Comparison of ENCODE assay signal across 16 cellular contexts in the genomic region with DNA sequence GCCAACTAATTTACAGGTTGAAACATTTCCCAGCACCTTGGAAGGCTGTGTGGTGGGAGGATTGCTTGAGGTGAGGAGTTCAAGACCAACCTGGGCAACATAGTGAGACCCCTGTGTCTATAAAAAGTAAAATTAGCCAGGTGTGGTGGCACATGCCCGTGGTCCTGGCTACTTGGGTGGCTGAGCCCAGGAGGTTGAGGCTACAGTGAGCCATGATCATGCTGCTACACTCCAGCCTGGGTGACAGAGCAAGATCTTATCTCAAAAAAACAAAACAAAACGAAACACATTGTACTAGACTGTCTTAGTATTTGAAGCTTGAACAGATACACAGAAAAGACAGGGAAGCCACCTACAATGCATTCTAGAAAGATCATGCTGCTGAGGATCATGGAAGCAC. TPM values are rescaled to one million over a fixed set of nuclear protein-coding genes. Genes with fewer than 3 reads are reported as not detected.
DNase-seq lines count a peak whose midpoint lies in the region; ATAC-seq and TF ChIP-seq lines count a peak whose summit lies in the region.
"Had no signal": no experiment of that assay in that cellular context is flagged by ENCODE, and none has a peak within 500 bp of the region (broad histone marks: within the 10 kb centered on the region; RNA-seq: fewer than 3 reads in every experiment).

No MANE protein-coding gene starts in this region.

- H3K27ac ChIP-seq in KMS-11: no peak overlapping the region
- no peak overlapping the region for H3K27ac ChIP-seq in parathyroid adenoma
- no peak overlapping the region for H3K27ac ChIP-seq in spleen
- H3K27ac ChIP-seq: ascending aorta, prostate gland, VCaP had no signal

- H3K36me3 ChIP-seq in KMS-11 (ENCODE audit: insufficient read depth) (no peaks in the 10 kb centered on the region), parathyroid adenoma (ENCODE audit: control insufficient read depth, insufficient read depth, low read length) (no peaks in the 10 kb centered on the region), spleen (no peaks in the 10 kb centered on the region)
- H3K36me3 ChIP-seq: ascending aorta, prostate gland had no signal

- no peaks in the 10 kb centered on the region for H3K27me3 Mint-ChIP-seq in activated naive CD4-positive, alpha-beta T cell treated with anti-CD3 and anti-CD28 coated beads, Interleukin-2, amount 10 ng/mL, durations not matched to agents 7 days and 5 days
- H3K27me3 Mint-ChIP-seq in brain: peaks cover 20% of the 10 kb centered on the region
- H3K27me3 Mint-ChIP-seq: type B pancreatic cell had no signal

- no peak for ATAC-seq in activated naive CD4-positive, alpha-beta T cell treated with anti-CD3 and anti-CD28 coated beads, Interleukin-2, amount 50 U/mL, for 72 hours

- H3K4me1 Mint-ChIP-seq in activated naive CD4-positive, alpha-beta T cell treated with anti-CD3 and anti-CD28 coated beads, Interleukin-2, amount 10 ng/mL, durations not matched to agents 7 days and 5 days: peaks cover 38% of the 10 kb centered on the region
- H3K4me1 Mint-ChIP-seq in brain: peaks cover 49% of the 10 kb centered on the region

- H3K27me3 ChIP-seq in KMS-11 (ENCODE audit: insufficient read depth, low read depth) (no peaks in the 10 kb centered on the region), parathyroid adenoma (ENCODE audit: control insufficient read depth, insufficient read depth, low read length) (no peaks in the 10 kb centered on the region), spleen (replicated peaks in 1 of 7) (no peaks in the 10 kb centered on the region)
- H3K27me3 ChIP-seq: ascending aorta had no signal

- no peak for TF ChIP-seq POLR2A in spleen (IDR thresholded peaks at IDR 0.05)

- peaks cover 7% of the 10 kb centered on the region for H3K36me3 Mint-ChIP-seq in activated naive CD4-positive, alpha-beta T cell treated with anti-CD3 and anti-CD28 coated beads, Interleukin-2, amount 10 ng/mL, durations not matched to agents 7 days and 5 days
- H3K36me3 Mint-ChIP-seq in activated naive CD4-positive, alpha-beta T cell treated with anti-CD3 and anti-CD28 coated beads, Interleukin-2, amount 50 U/mL, for 72 hours: peaks cover 6 to 18% of the 10 kb centered on the region in 2 donors
- H3K36me3 Mint-ChIP-seq in brain: peaks cover 46% of the 10 kb centered on the region

- H3K4me3 Mint-ChIP-seq in activated naive CD4-positive, alpha-beta T cell treated with anti-CD3 and anti-CD28 coated beads, Interleukin-2, amount 10 ng/mL, durations not matched to agents 7 days and 5 days: no peak overlapping the region
- H3K4me3 Mint-ChIP-seq in brain: peak overlapping the region in 4 of 5 experiments; percentile 49 to 100 (median 98)

- CTCF ChIA-PET in activated naive CD4-positive, alpha-beta T cell treated with anti-CD3 and anti-CD28 coated beads, Interleukin-2, amount 10 ng/mL, durations not matched to agents 7 days and 5 days (lab: Charles Lee): interaction anchor here (0.8 to 1.0 kb wide), 2 partner anchors 10 to 280 kb away, joined by 4 to 5 read pairs; no protein-coding TSS in a partner anchor

- no peak for TF ChIP-seq CTCF in KMS-11 (conservative IDR thresholded peaks at IDR 0.05; ENCODE audit: low read depth, low read length)
- no peak for TF ChIP-seq CTCF in brain (conservative IDR thresholded peaks at IDR 0.05)
- TF ChIP-seq CTCF in parathyroid adenoma (IDR thresholded peaks at IDR 0.05): no peak
- TF ChIP-seq CTCF in spleen (IDR thresholded peaks at IDR 0.05 in 8 of 11, conservative IDR thresholded peaks at IDR 0.05 in 3 of 11): no peak

- peak overlapping the region; percentile 87; the same call in 1 of the 2 replicates for H3K4me2 ChIP-seq in KMS-11
- peak overlapping the region; percentile 2 for H3K4me2 ChIP-seq in parathyroid adenoma (ENCODE audit: low read length)

- H3K4me1 ChIP-seq in KMS-11 (ENCODE audit: low read depth, poor library complexity, severe bottlenecking) (peaks cover 13% of the 10 kb centered on the region), parathyroid adenoma (no peaks in the 10 kb centered on the region), spleen (peaks cover 11 to 47% (median 39%) of the 10 kb centered on the region in 6 donors)
- H3K4me1 ChIP-seq: prostate gland had no signal

- H3K9ac ChIP-seq in KMS-11 (no peak overlapping the region), parathyroid adenoma (no peak overlapping the region)

- H3K79me2 ChIP-seq in KMS-11 (ENCODE audit: insufficient read depth, low read depth) (no peaks in the 10 kb centered on the region), parathyroid adenoma (no peaks in the 10 kb centered on the region)

- DNase-seq in activated naive CD4-positive, alpha-beta T cell treated with anti-CD3 and anti-CD28 coated beads, Interleukin-2, amount 10 ng/mL, durations not matched to agents 7 days and 5 days: peak; percentile 38
- no peak for DNase-seq in activated naive CD4-positive, alpha-beta T cell treated with anti-CD3 and anti-CD28 coated beads, Interleukin-2, amount 50 U/mL, for 72 hours (ENCODE audit: low spot score in 2 of 2)
- no peak for DNase-seq in spleen
- no peak for DNase-seq in NCI-H748 (lab: John Stamatoyannopoulos, UW; ENCODE audit: unreplicated experiment)
- no peak for DNase-seq in NCI-H2227 (lab: John Stamatoyannopoulos, UW; ENCODE audit: unreplicated experiment)
- DNase-seq: KG1, NCI-H187 treated with DMSO at 0.1 percent for 48 hours, NCI-H748 treated with DMSO at 0.1 percent for 48 hours, SIG-M5 had no signal

- H3K27ac Mint-ChIP-seq in activated naive CD4-positive, alpha-beta T cell treated with anti-CD3 and anti-CD28 coated beads, Interleukin-2, amount 10 ng/mL, durations not matched to agents 7 days and 5 days: no peak overlapping the region
- no peak overlapping the region for H3K27ac Mint-ChIP-seq in activated naive CD4-positive, alpha-beta T cell treated with anti-CD3 and anti-CD28 coated beads, Interleukin-2, amount 50 U/mL, for 72 hours
- H3K27ac Mint-ChIP-seq in brain: no peak overlapping the region

- H2AFZ ChIP-seq in KMS-11 (ENCODE audit: low read depth) (no peak overlapping the region), parathyroid adenoma (no peak overlapping the region)

- intact Hi-C loops in spleen (cut with DNase I; ENCODE audit: low total_unique reads): no loop called here

- H3K9me3 ChIP-seq in parathyroid adenoma (ENCODE audit: control insufficient read depth, low read length) (no peaks in the 10 kb centered on the region), spleen (no peaks in the 10 kb centered on the region)
- H3K9me3 ChIP-seq: ascending aorta, prostate gland had no signal

- H3K4me3 ChIP-seq in KMS-11 (IDR thresholded peaks at IDR 0.05; ENCODE audit: insufficient read depth, low read depth, low read length): no peak overlapping the region
- H3K4me3 ChIP-seq in parathyroid adenoma (ENCODE audit: low read depth, low read length): no peak overlapping the region
- H3K4me3 ChIP-seq in spleen: peak overlapping the region in 1 of 8 donors; percentile 88
- H3K4me3 ChIP-seq: prostate gland had no signal

- H4K20me1 ChIP-seq in KMS-11 (ENCODE audit: insufficient read depth): no peaks in the 10 kb centered on the region

- peaks cover 4% of the 10 kb centered on the region for H3K9me3 Mint-ChIP-seq in activated naive CD4-positive, alpha-beta T cell treated with anti-CD3 and anti-CD28 coated beads, Interleukin-2, amount 10 ng/mL, durations not matched to agents 7 days and 5 days
- H3K9me3 Mint-ChIP-seq in activated naive CD4-positive, alpha-beta T cell treated with anti-CD3 and anti-CD28 coated beads, Interleukin-2, amount 50 U/mL, for 72 hours: peaks cover 0 to 10% of the 10 kb centered on the region in 2 donors
- H3K9me3 Mint-ChIP-seq in brain: peaks cover 15 to 36% (median 29%) of the 10 kb centered on the region in 5 experiments

- WGBS in spleen, 5 donors: 29 to 53% (median 33%) methylated on average over 2 of the region's 2 CpGs

RNA-seq across cellular contexts. Expression of a gene that starts 2.8 kb away (rescaled TPM):
- 10 to 100 TPM; 32.6 to 34.9 TPM for total RNA-seq in activated naive CD4-positive, alpha-beta T cell treated with anti-CD3 and anti-CD28 coated beads, Interleukin-2, amount 50 U/mL, for 72 hours
- polyA plus RNA-seq in brain (ENCODE audit: insufficient read depth, low read depth, low replicate concordance): 27.1 TPM
- 10 to 100 TPM; 24.9 to 42.6 (median 33.7) TPM for total RNA-seq in spleen
- 10 to 100 TPM; 11.2 to 16.4 (median 14.9) TPM for polyA plus RNA-seq in spleen

RNA-seq across cellular contexts. Expression of a gene that starts 43.7 kb away (rescaled TPM):
- 10 to 100 TPM; 77.7 to 91.8 TPM for total RNA-seq in activated naive CD4-positive, alpha-beta T cell treated with anti-CD3 and anti-CD28 coated beads, Interleukin-2, amount 50 U/mL, for 72 hours
- polyA plus RNA-seq in brain (ENCODE audit: insufficient read depth, low read depth, low replicate concordance) (20.4 TPM), spleen (10 to 100 TPM; 10.6 to 18.7 (median 13.2) TPM)
- total RNA-seq in spleen: 100 to 1,000 TPM in 3 of 7 donors, 10 to 100 TPM in 4; 76.8 to 107 (median 94.0) TPM
